Comparison of ENCODE assay signal across 15 cellular contexts in the genomic region with DNA sequence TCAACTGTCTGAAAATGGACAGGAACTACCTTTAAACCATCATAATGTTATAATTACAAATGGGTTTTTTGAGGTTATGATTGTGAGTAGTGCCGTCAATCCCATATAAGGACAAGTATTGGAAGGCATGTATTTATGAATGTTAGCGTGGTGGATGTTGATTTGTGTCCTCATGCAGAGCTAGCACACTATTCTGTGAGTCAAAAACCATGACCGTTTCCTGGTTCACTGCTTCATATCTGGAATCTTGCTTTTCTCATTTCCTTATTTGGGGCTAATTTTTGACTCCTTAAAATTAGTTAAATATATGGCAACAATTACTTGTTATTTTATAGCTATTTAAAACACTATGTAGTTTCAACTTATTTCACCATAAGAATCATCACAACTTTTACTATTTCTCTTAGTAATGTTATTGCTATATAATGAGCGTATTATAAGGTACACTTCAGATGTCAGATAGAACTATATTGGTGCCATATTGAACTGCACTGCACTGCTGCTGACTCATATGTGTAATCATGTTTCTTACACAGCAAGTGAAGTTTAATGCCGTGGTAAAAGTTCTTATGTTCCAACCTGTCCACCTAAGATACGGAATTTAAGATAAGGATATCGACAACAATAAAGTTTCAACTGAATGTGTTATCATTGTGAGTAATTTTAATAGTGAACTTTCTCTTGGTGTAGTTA.
A peak's percentile ranks its signal among the peaks of the same experiment; 100 is the strongest.
DNase-seq lines count a peak whose midpoint lies in the region; ATAC-seq lines count a peak whose summit lies in the region.
"Had no signal": no experiment of that assay in that cellular context is flagged by ENCODE, and none has a peak within 500 bp of the region (broad histone marks: within the 10 kb centered on the region; RNA-seq: fewer than 3 reads in every experiment).

No MANE protein-coding gene starts in this region.

- H3K27me3 Mint-ChIP-seq in T-cell: no peaks in the 10 kb centered on the region
- H3K27me3 Mint-ChIP-seq: activated naive CD8-positive, alpha-beta T cell; dendritic cell treated with granulocyte-macrophage colony-stimulating factor and Interleukin-4, amounts not matched to agents 40 ng/mL and 50 ng/mL, for 4 days; type B pancreatic cell had no signal

- peaks cover 9% of the 10 kb centered on the region for H3K36me3 Mint-ChIP-seq in T-cell
- H3K36me3 Mint-ChIP-seq: natural killer cell treated with Interleukin-12 subunit alpha and Interleukin-12 subunit beta and Interleukin-15 and Interleukin-18, amount 100 ng/mL, for 72 hours; type B pancreatic cell had no signal

- ATAC-seq in GM18499 (IDR thresholded peaks at IDR 0.05; ENCODE audit: insufficient read depth, unreplicated experiment): peak; percentile 96
- peak; percentile 89 for ATAC-seq in GM19455 (IDR thresholded peaks at IDR 0.05; ENCODE audit: unreplicated experiment)
- ATAC-seq in HG02798 (IDR thresholded peaks at IDR 0.05; ENCODE audit: poor library complexity, unreplicated experiment): peak; percentile 75
- peak; percentile 74 for ATAC-seq in HG03439 (IDR thresholded peaks at IDR 0.05; ENCODE audit: unreplicated experiment)
- ATAC-seq in T-cell (replicated peaks in 1 of 4): no peak
- ATAC-seq: natural killer cell treated with Interleukin-12 subunit alpha and Interleukin-12 subunit beta and Interleukin-15 and Interleukin-18, amount 100 ng/mL, for 72 hours had no signal

- peaks cover 6 to 8% (median 6%) of the 10 kb centered on the region in 3 donors for H3K4me1 Mint-ChIP-seq in T-cell

- no peak overlapping the region for H3K27ac Mint-ChIP-seq in T-cell
- H3K27ac Mint-ChIP-seq: activated naive CD8-positive, alpha-beta T cell; dendritic cell treated with granulocyte-macrophage colony-stimulating factor and Interleukin-4, amounts not matched to agents 40 ng/mL and 50 ng/mL, for 4 days; natural killer cell treated with Interleukin-12 subunit alpha and Interleukin-12 subunit beta and Interleukin-15 and Interleukin-18, amount 100 ng/mL, for 72 hours; type B pancreatic cell had no signal

- no peaks in the 10 kb centered on the region for H3K9me3 Mint-ChIP-seq in T-cell
- H3K9me3 Mint-ChIP-seq: dendritic cell treated with granulocyte-macrophage colony-stimulating factor and Interleukin-4, amounts not matched to agents 40 ng/mL and 50 ng/mL, for 4 days; natural killer cell treated with Interleukin-12 subunit alpha and Interleukin-12 subunit beta and Interleukin-15 and Interleukin-18, amount 100 ng/mL, for 72 hours; type B pancreatic cell had no signal

- CTCF ChIA-PET in T-cell (lab: Charles Lee): no interaction called here

- no peak for DNase-seq in activated CD4-positive, alpha-beta T cell treated with anti-CD3 and anti-CD28 coated beads, Interleukin-2, amount 50 U/mL, for 48 hours
- DNase-seq in H4 (ENCODE audit: low spot score): no peak
- DNase-seq in T-cell: no peak
- no peak for DNase-seq in NCI-H2171 (lab: John Stamatoyannopoulos, UW)
- DNase-seq: DMS79, NCI-H2029 treated with DMSO at 0.1 percent for 48 hours, PC-9 had no signal

- H3K4me3 Mint-ChIP-seq in T-cell: no peak overlapping the region
- H3K4me3 Mint-ChIP-seq: activated naive CD8-positive, alpha-beta T cell; dendritic cell treated with granulocyte-macrophage colony-stimulating factor and Interleukin-4, amounts not matched to agents 40 ng/mL and 50 ng/mL, for 4 days; natural killer cell treated with Interleukin-12 subunit alpha and Interleukin-12 subunit beta and Interleukin-15 and Interleukin-18, amount 100 ng/mL, for 72 hours; type B pancreatic cell had no signal

- POLR2A ChIA-PET in T-cell (lab: Charles Lee): interaction anchor here in 1 of 2 donors (0.7 kb wide), 1 partner anchor 26 kb away, joined by 3 read pairs; no protein-coding TSS in a partner anchor

Comparison
In these comparisons a context has a peak if more than half of its experiments do, and no peak if none do; other contexts are left out.
1. ATAC-seq: peak in GM18499 (single experiment), GM19455 (single experiment), HG02798 (single experiment) and HG03439 (single experiment); none in T-cell (0 of 4).